ENCODE assay signal across 22 cellular contexts in the genomic region with DNA sequence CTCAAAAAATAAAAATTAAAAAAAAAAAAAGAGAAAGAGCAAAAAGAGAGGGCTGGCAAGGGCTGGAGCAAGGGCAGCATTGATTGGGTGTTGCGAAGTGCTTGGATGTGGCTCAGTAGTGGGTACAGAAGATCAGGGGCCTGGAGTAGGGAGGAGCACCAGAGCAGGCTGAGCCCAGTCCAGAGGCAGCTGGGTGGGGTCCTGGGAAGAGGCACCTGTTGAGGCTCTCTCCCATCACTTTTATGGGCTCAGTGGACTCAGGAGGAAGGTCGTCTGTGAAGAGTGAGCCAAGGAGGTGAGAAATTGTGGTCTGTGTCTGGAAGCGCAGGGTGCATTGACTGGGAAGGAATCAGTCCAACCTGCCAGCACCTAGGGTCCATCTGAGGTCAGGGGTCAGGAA. TPM values are rescaled to one million over a fixed set of nuclear protein-coding genes. Genes with fewer than 3 reads are reported as not detected.
A peak's percentile ranks its signal among the peaks of the same experiment; 100 is the strongest.
DNase-seq lines count a peak whose midpoint lies in the region; ATAC-seq, FAIRE-seq and TF ChIP-seq lines count a peak whose summit lies in the region.
"Had no signal": no experiment of that assay in that cellular context is flagged by ENCODE, and none has a peak within 500 bp of the region (broad histone marks: within the 10 kb centered on the region; RNA-seq: fewer than 3 reads in every experiment).

No MANE protein-coding gene starts in this region.

- H3K36me3 ChIP-seq in RWPE2 (ENCODE audit: low read depth) (no peaks in the 10 kb centered on the region), OCI-LY7 (ENCODE audit: insufficient read depth, low read length) (no peaks in the 10 kb centered on the region)
- H3K36me3 ChIP-seq: gastroesophageal sphincter, pancreas, right atrium auricular region, transverse colon had no signal

- H4K20me1 ChIP-seq in OCI-LY7 (ENCODE audit: insufficient read depth, low read length) = no peaks in the 10 kb centered on the region

- POLR2A ChIA-PET in A549 (lab: Yijun Ruan, JAX) (no interaction called here), OCI-LY7 (lab: Charles Lee) (interaction anchor here (0.6 kb wide), 1 partner anchor 100 kb away, joined by 4 read pairs; no protein-coding TSS in a partner anchor)

- no peak for TF ChIP-seq RAD21 in A549 (conservative IDR thresholded peaks at IDR 0.05 in 1 of 2, IDR thresholded peaks at IDR 0.05 in 1 of 2)

- H3K4me3 Mint-ChIP-seq in CD14-positive monocyte = no peak overlapping the region
- H3K4me3 Mint-ChIP-seq: natural killer cell had no signal

- CTCF ChIA-PET in A549 (lab: Yijun Ruan, JAX) (interaction anchor here (2.9 kb wide), 1 partner anchor 13 kb away, joined by 11 read pairs; a partner anchor contains a TSS), OCI-LY7 (lab: Charles Lee; ENCODE audit: unreplicated experiment) (no interaction called here)

- DNase-seq in A549 (ENCODE audit: low read depth in 1 of 2, low spot score in 1 of 2) (no peak), CD14-positive monocyte (ENCODE audit: low spot score) (no peak), RWPE2 (ENCODE audit: low spot score) (no peak), iPS-NIHi7 (ENCODE audit: extremely low spot score) (peak; percentile 5), head of caudate nucleus (no peak), NCI-H2029 (lab: John Stamatoyannopoulos, UW) (no peak), OCI-LY7 (ENCODE audit: low spot score) (no peak)
- DNase-seq: cortex of kidney; DMS53; natural killer cell; NCI-H1105 treated with DMSO at 0.1 percent for 48 hours; NCI-H2081 treated with DMSO at 0.1 percent for 48 hours; pancreas; SIG-M5; stimulated activated CD4-positive, alpha-beta T cell treated with anti-CD3 and anti-CD28 coated beads, Interleukin-4, amount 100 ng/mL, for 24 hours; transverse colon had no signal

- no peaks in the 10 kb centered on the region for H3K36me3 Mint-ChIP-seq in CD14-positive monocyte
- H3K36me3 Mint-ChIP-seq: natural killer cell had no signal

- WGBS in A549 (ENCODE audit: missing lambda C conversion rate) = 73% methylated on average over 3 of the region's 3 CpGs

- peak overlapping the region in 5 of 7 donors; percentile 13 to 92 (median 79) for H3K27ac Mint-ChIP-seq in CD14-positive monocyte
- H3K27ac Mint-ChIP-seq: activated T-helper 2 cell treated with anti-CD3 and anti-CD28 coated beads, Interferon-gamma antibody, Interleukin-2, Interleukin-4, amounts not matched to agents 10 μg/mL and 5 μg/mL and 100 μg/mL, durations not matched to agents 14 hours and 24 hours and 36 hours had no signal

- no peaks in the 10 kb centered on the region for H3K27me3 ChIP-seq in RWPE2 (ENCODE audit: insufficient read depth, poor library complexity, severe bottlenecking)
- H3K27me3 ChIP-seq: gastroesophageal sphincter, pancreas, right atrium auricular region, transverse colon had no signal

- intact Hi-C loops in CD14-positive monocyte (cut with micrococcal nuclease) (no loop called here), head of caudate nucleus (cut with DNase I) (no loop called here), OCI-LY7 (cut with micrococcal nuclease; ENCODE audit: unreplicated experiment) (no loop called here)

- peaks cover 14% of the 10 kb centered on the region for H3K4me1 Mint-ChIP-seq in CD14-positive monocyte

- H3K9me2 ChIP-seq in OCI-LY7 (ENCODE audit: insufficient read depth, low read length) = no peaks in the 10 kb centered on the region

- no peak overlapping the region for H3K4me2 ChIP-seq in A549
- H3K4me2 ChIP-seq in OCI-LY7 (ENCODE audit: low read length) = no peak overlapping the region

- no peak overlapping the region for H2AFZ ChIP-seq in OCI-LY7 (ENCODE audit: low read length)

- H3K9me3 ChIP-seq in A549 (no peaks in the 10 kb centered on the region), RWPE2 (ENCODE audit: severe bottlenecking) (no peaks in the 10 kb centered on the region), OCI-LY7 (ENCODE audit: low read length) (no peaks in the 10 kb centered on the region)
- H3K9me3 ChIP-seq: gastroesophageal sphincter, pancreas, right atrium auricular region, transverse colon had no signal

- no peaks in the 10 kb centered on the region for H3K9me3 Mint-ChIP-seq in CD14-positive monocyte
- H3K9me3 Mint-ChIP-seq: activated T-helper 2 cell treated with anti-CD3 and anti-CD28 coated beads, Interferon-gamma antibody, Interleukin-2, Interleukin-4, amounts not matched to agents 10 μg/mL and 5 μg/mL and 100 μg/mL, durations not matched to agents 14 hours and 24 hours and 36 hours; natural killer cell had no signal

- H3K27ac ChIP-seq in A549 (peak overlapping the region; percentile 40 to 85; a peak in 4 of 6 replicates), RWPE2 (ENCODE audit: poor library complexity, severe bottlenecking) (peak overlapping the region; percentile 98), OCI-LY7 (ENCODE audit: low read depth, low read length, poor library complexity, severe bottlenecking) (no peak overlapping the region)
- H3K27ac ChIP-seq: gastroesophageal sphincter, pancreas, right atrium auricular region, transverse colon had no signal

- TF ChIP-seq EP300 in A549 (IDR thresholded peaks at IDR 0.05) = no peak

- no TSS peak for BruUV-seq in OCI-LY7 (replicated peaks; lab: Mats Ljungman, UMichigan)

- peaks cover 27% of the 10 kb centered on the region for H3K4me1 ChIP-seq in A549
- peaks cover 20% of the 10 kb centered on the region for H3K4me1 ChIP-seq in RWPE2 (ENCODE audit: insufficient read depth, poor library complexity, severe bottlenecking)
- no peaks in the 10 kb centered on the region for H3K4me1 ChIP-seq in OCI-LY7 (ENCODE audit: insufficient read depth, low read length, poor library complexity, severe bottlenecking)
- H3K4me1 ChIP-seq: gastroesophageal sphincter, pancreas, right atrium auricular region, transverse colon had no signal

- TF ChIP-seq CTCF in A549 (IDR thresholded peaks at IDR 0.05) = no peak
- TF ChIP-seq CTCF in CD14-positive monocyte (IDR thresholded peaks at IDR 0.05) = no peak
- TF ChIP-seq CTCF in RWPE2 (IDR thresholded peaks at IDR 0.05; ENCODE audit: poor library complexity, severe bottlenecking) = no peak
- TF ChIP-seq CTCF in OCI-LY7 (conservative IDR thresholded peaks at IDR 0.05; ENCODE audit: low read length) = no peak

- H3K4me3 ChIP-seq in A549 = no peak overlapping the region
- H3K4me3 ChIP-seq in RWPE2 (ENCODE audit: severe bottlenecking) = no peak overlapping the region
- H3K4me3 ChIP-seq in OCI-LY7 (ENCODE audit: low read depth, low read length, poor library complexity, severe bottlenecking) = no peak overlapping the region
- H3K4me3 ChIP-seq: gastroesophageal sphincter, pancreas, right atrium auricular region, transverse colon had no signal

- FAIRE-seq in A549 (lab: Jason Lieb, UNC) = no peak
- FAIRE-seq: G401.6, islet of Langerhans, pancreas, TTC549 had no signal

- H3K27me3 Mint-ChIP-seq in CD14-positive monocyte (ENCODE audit: low read depth in 3 of 3) = peaks cover 0 to 1% (median 0%) of the 10 kb centered on the region in 3 donors

- ATAC-seq in A549 (no peak), RWPE2 (ENCODE audit: low read depth) (no peak)
- ATAC-seq: gastroesophageal sphincter, natural killer cell, pancreas had no signal

- TF ChIP-seq POLR2A in A549 (IDR thresholded peaks at IDR 0.05; ENCODE audit: low read length) = no peak

- H3K79me2 ChIP-seq in OCI-LY7 (ENCODE audit: insufficient read depth, low read depth, low read length) = no peaks in the 10 kb centered on the region

TF ChIP-seq in A549, 52 proteins besides CTCF, POLR2A, EP300 and RAD21:
- TF ChIP-seq GATA3 (IDR thresholded peaks at IDR 0.05; ENCODE audit: borderline replicate concordance) = no peak
TF ChIP-seq in A549: peak in this region for 0.

RNA-seq across cellular contexts. Expression of a gene that starts 11.8 kb away (rescaled TPM):
- polyA plus RNA-seq in A549 (2011; rRNA removed) (4.3 and 6.9 TPM in 2 replicates), A549 (2017; fragmentation: RNase III; extraction: RNeasy Plus Mini Kit Qiagen cat#74134 plus additional on column Dnase treatment) (21.7 to 24.5 TPM (median 23.9 TPM) in 3 replicates), CD14-positive monocyte (1 to 10 TPM; 1.9 to 3.3 TPM)
- polyA plus RNA-seq in A549 (2012; cell fraction: cytosol; rRNA removed) = 8.1 and 11.7 TPM in 2 replicates
- 68.0 and 69.2 TPM in 2 replicates for polyA plus RNA-seq in A549 (2012; cell fraction: nucleus; rRNA removed)
- polyA minus RNA-seq in A549 (2011; rRNA and poly(A)+ RNA removed) = 12.2 and 15.3 TPM in 2 replicates
- total RNA-seq in OCI-LY7 (2014; rRNA removed; shearing (Covaris generic)) = 17.2 and 18.0 TPM in 2 replicates
- total RNA-seq in OCI-LY7 (2022) = 79.7 and 91.7 TPM in 2 replicates

RNA-seq across cellular contexts. Expression of a gene that starts 59.6 kb away (rescaled TPM):
- polyA plus RNA-seq in A549 (2011; rRNA removed) (5,366 and 6,016 TPM in 2 replicates), A549 (2017; fragmentation: RNase III; extraction: RNeasy Plus Mini Kit Qiagen cat#74134 plus additional on column Dnase treatment) (6,452 to 7,028 TPM (median 6,488 TPM) in 3 replicates), CD14-positive monocyte (1,000 to 10,000 TPM; 2,037 to 2,276 TPM)
- polyA plus RNA-seq in A549 (2012; cell fraction: cytosol; rRNA removed) = 6,087 and 6,712 TPM in 2 replicates
- polyA plus RNA-seq in A549 (2012; cell fraction: nucleus; rRNA removed) = 2,383 and 3,176 TPM in 2 replicates
- polyA minus RNA-seq in A549 (2011; rRNA and poly(A)+ RNA removed) = 753 and 870 TPM in 2 replicates
- 2,827 and 2,935 TPM in 2 replicates for total RNA-seq in OCI-LY7 (2014; rRNA removed; shearing (Covaris generic))
- 2,267 and 2,573 TPM in 2 replicates for total RNA-seq in OCI-LY7 (2022)
